Comparison of ENCODE assay signal across 15 cellular contexts in genomic region chr12:106585862-106586534, GRCh38. TPM values are rescaled to one million over a fixed set of nuclear protein-coding genes. Genes with fewer than 3 reads are reported as not detected.
DNase-seq lines count a peak whose midpoint lies in the region; ATAC-seq, FAIRE-seq and TF ChIP-seq lines count a peak whose summit lies in the region.
"Had no signal": no experiment of that assay in that cellular context is flagged by ENCODE, and none has a peak within 500 bp of the region (broad histone marks: within the 10 kb centered on the region; RNA-seq: fewer than 3 reads in every experiment).

No MANE protein-coding gene starts in this region.

- TF ChIP-seq CTCF in chondrocyte (IDR thresholded peaks at IDR 0.05) (no peak), neural progenitor cell (IDR thresholded peaks at IDR 0.05) (no peak)

- peaks cover 59% of the 10 kb centered on the region for H4K20me1 ChIP-seq in neural progenitor cell (ENCODE audit: low read depth)

- H3K4me2 ChIP-seq in neural progenitor cell, result peak overlapping the region; percentile 76

- ATAC-seq in GM18498 (IDR thresholded peaks at IDR 0.05; ENCODE audit: unreplicated experiment) (no peak), GM21381 (IDR thresholded peaks at IDR 0.05; ENCODE audit: unreplicated experiment) (no peak), HG03108 (IDR thresholded peaks at IDR 0.05; ENCODE audit: unreplicated experiment) (no peak)
- ATAC-seq: gastroesophageal sphincter had no signal

- H3K36me3 Mint-ChIP-seq in chondrocyte (ENCODE audit: low read depth), result no peaks in the 10 kb centered on the region
- H3K36me3 Mint-ChIP-seq in neural progenitor cell, result peaks cover 23% of the 10 kb centered on the region

- no peak for FAIRE-seq in GM12891 (lab: Jason Lieb, UNC)

- peak overlapping the region; percentile 49 for H3K4me3 ChIP-seq in neural progenitor cell

- no peak overlapping the region for H3K27ac ChIP-seq in neural progenitor cell
- H3K27ac ChIP-seq: gastroesophageal sphincter, tibial artery had no signal

- no peak overlapping the region for H3K27ac Mint-ChIP-seq in chondrocyte (ENCODE audit: unreplicated experiment)
- peak overlapping the region; percentile 93 for H3K27ac Mint-ChIP-seq in neural progenitor cell

- H3K79me2 ChIP-seq in neural progenitor cell (ENCODE audit: low read depth), result no peaks in the 10 kb centered on the region

- TF ChIP-seq POLR2A in GM12891 (IDR thresholded peaks at IDR 0.05; ENCODE audit: low read depth, low read length), result no peak

- H3K27me3 Mint-ChIP-seq in chondrocyte (ENCODE audit: low read depth) (peaks cover 83% of the 10 kb centered on the region), neural progenitor cell (ENCODE audit: insufficient read depth, low read depth) (peaks cover 14% of the 10 kb centered on the region)

- peak; percentile 23 for DNase-seq in NCI-H2029 (lab: John Stamatoyannopoulos, UW)
- no peak for DNase-seq in NCI-H2029 treated with DMSO at 0.1 percent for 48 hours (lab: John Stamatoyannopoulos, UW)
- DNase-seq in GM12891 (ENCODE audit: insufficient read length, low spot score), result peak; percentile 10
- DNase-seq in chondrocyte (ENCODE audit: low spot score), result no peak
- peak; percentile 93 for DNase-seq in neural progenitor cell (ENCODE audit: low spot score)
- DNase-seq: NCI-H510A treated with DMSO at 0.1 percent for 48 hours; stimulated activated CD4-positive, alpha-beta T cell treated with anti-CD3 and anti-CD28 coated beads, Interleukin-2, amount 100 ng/mL, for 48 hours; T-helper 1 cell; tibial artery had no signal

- H3K9me3 Mint-ChIP-seq in chondrocyte (ENCODE audit: low read depth) (no peaks in the 10 kb centered on the region), neural progenitor cell (no peaks in the 10 kb centered on the region)
- H3K9me3 Mint-ChIP-seq: central memory CD8-positive, alpha-beta T cell had no signal

- no peaks in the 10 kb centered on the region for H3K36me3 ChIP-seq in neural progenitor cell
- H3K36me3 ChIP-seq: gastroesophageal sphincter, tibial artery had no signal

- H2AFZ ChIP-seq in neural progenitor cell (replicated peaks), result peak overlapping the region; percentile 72

- peaks cover 56% of the 10 kb centered on the region for H3K4me1 ChIP-seq in neural progenitor cell

- H3F3A ChIP-seq in neural progenitor cell (ENCODE audit: low read depth), result peaks cover 69% of the 10 kb centered on the region

- H3K9me3 ChIP-seq in neural progenitor cell (ENCODE audit: low read depth), result no peaks in the 10 kb centered on the region
- H3K9me3 ChIP-seq: gastroesophageal sphincter, tibial artery had no signal

- H3K4me3 Mint-ChIP-seq in chondrocyte (ENCODE audit: unreplicated experiment), result peak overlapping the region; percentile 61
- peak overlapping the region; percentile 100 for H3K4me3 Mint-ChIP-seq in neural progenitor cell
- H3K4me3 Mint-ChIP-seq: central memory CD8-positive, alpha-beta T cell had no signal

- peaks cover 47% of the 10 kb centered on the region for H3K4me1 Mint-ChIP-seq in chondrocyte (ENCODE audit: low read depth)
- H3K4me1 Mint-ChIP-seq in neural progenitor cell, result peaks cover 43% of the 10 kb centered on the region

- H3K27me3 ChIP-seq in neural progenitor cell, result peaks cover 100% of the 10 kb centered on the region

- no peak overlapping the region for H3K9ac ChIP-seq in neural progenitor cell

TF ChIP-seq in GM12891, 5 proteins besides CTCF, POLR2A, EP300 and RAD21:
- TF ChIP-seq SPI1 (IDR thresholded peaks at IDR 0.05; ENCODE audit: low read depth, low read length), result no peak
- TF ChIP-seq POLR2AphosphoS5 (IDR thresholded peaks at IDR 0.05; ENCODE audit: low read depth, low read length), result no peak
- no peak for TF ChIP-seq POU2F2 (IDR thresholded peaks at IDR 0.05; ENCODE audit: low read depth, low read length)
- TF ChIP-seq TAF1 (IDR thresholded peaks at IDR 0.05; ENCODE audit: low read depth, low read length), result no peak
- TF ChIP-seq PAX5 (IDR thresholded peaks at IDR 0.05; ENCODE audit: insufficient read depth, low read length, severe bottlenecking), result no peak

RNA-seq across cellular contexts. Expression of gene RFX4, which starts 3.2 kb away (rescaled TPM):
- not detected for polyA plus RNA-seq in GM12891 (2012; ENCODE audit: low read depth, missing spikeins)
- total RNA-seq in chondrocyte (not detected in 3 replicates), neural progenitor cell (ENCODE audit: low replicate concordance) (0.22 and 3.4 TPM in 2 replicates)
- total RNA-seq: gastroesophageal sphincter, myocyte had no signal

Comparison
In these comparisons a context has a peak if more than half of its experiments do, and no peak if none do; other contexts are left out.
1. DNase-seq: peak in NCI-H2029 (single experiment), GM12891 (single experiment) and neural progenitor cell (single experiment); none in NCI-H2029 treated with DMSO at 0.1 percent for 48 hours (single experiment) and chondrocyte (single experiment).